In genomic region chr11:117870176-117870952, GRCh38 we compare ENCODE assay signal across 12 cellular contexts. TPM values are rescaled to one million over a fixed set of nuclear protein-coding genes. Genes with fewer than 3 reads are reported as not detected.
A peak's percentile ranks its signal among the peaks of the same experiment; 100 is the strongest.
DNase-seq lines count a peak whose midpoint lies in the region.
"Had no signal": no experiment of that assay in that cellular context is flagged by ENCODE, and none has a peak within 500 bp of the region (broad histone marks: within the 10 kb centered on the region; RNA-seq: fewer than 3 reads in every experiment).

No MANE protein-coding gene starts in this region.

- H3K36me3 ChIP-seq in stomach smooth muscle (ENCODE audit: control insufficient read depth in 2 of 2, insufficient read depth in 2 of 2, low read length in 2 of 2), result peaks cover 0 to 4% of the 10 kb centered on the region in 2 donors

- H3K4me3 ChIP-seq in stomach smooth muscle (ENCODE audit: low read length in 2 of 2), result no peak overlapping the region
- H3K4me3 ChIP-seq: A549 had no signal

- peak overlapping the region; percentile 21 to 36 for H3K9ac ChIP-seq in stomach smooth muscle (ENCODE audit: low read length in 2 of 2)

- H3K9me3 ChIP-seq in stomach smooth muscle (ENCODE audit: control insufficient read depth in 2 of 2, low read length in 2 of 2), result no peaks in the 10 kb centered on the region
- H3K9me3 ChIP-seq: A549 had no signal

- DNase-seq in NCI-H2171 treated with DMSO at 0.1 percent for 48 hours (lab: John Stamatoyannopoulos, UW) (peak; percentile 69), NCI-H2171 (lab: John Stamatoyannopoulos, UW) (no peak), NCI-H345 treated with DMSO at 0.1 percent for 48 hours (lab: John Stamatoyannopoulos, UW; ENCODE audit: unreplicated experiment) (peak; percentile 79), islet precursor cell (peak; percentile 84), epidermal melanocyte (ENCODE audit: insufficient read length, low spot score) (no peak), SHP77 (lab: John Stamatoyannopoulos, UW) (no peak), cerebellum (ENCODE audit: low spot score) (no peak)
- DNase-seq: activated CD8-positive, alpha-beta memory T cell treated with anti-CD3 and anti-CD28 coated beads, Interleukin-2, amount 50 U/mL, for 4 hours; NCI-H82; T-helper 17 cell had no signal

- H3K4me1 ChIP-seq in stomach smooth muscle (ENCODE audit: control insufficient read depth, insufficient read depth, low read length), result peaks cover 78% of the 10 kb centered on the region
- H3K4me1 ChIP-seq: A549 had no signal

- peak overlapping the region; percentile 95 for H3K27ac ChIP-seq in stomach smooth muscle (ENCODE audit: low read length)
- H3K27ac ChIP-seq: A549 had no signal

- H3K27me3 ChIP-seq in stomach smooth muscle (ENCODE audit: control insufficient read depth in 1 of 2, insufficient read depth in 2 of 2, low read length in 2 of 2), result no peaks in the 10 kb centered on the region

RNA-seq across cellular contexts. Expression of gene FXYD6, which starts 6.1 kb away (rescaled TPM):
- 93.6 TPM for total RNA-seq in cerebellum

RNA-seq across cellular contexts. Expression of gene FXYD2, which starts 45.8 kb away (rescaled TPM):
- total RNA-seq in cerebellum, result 2.4 TPM

RNA-seq across cellular contexts. Expression of gene TMPRSS13, which starts 58.8 kb away (rescaled TPM):
- total RNA-seq in cerebellum, result 0.09 TPM

Comparison
In these comparisons a context has a peak if more than half of its experiments do, and no peak if none do; other contexts are left out.
1. DNase-seq: peak in NCI-H2171 treated with DMSO at 0.1 percent for 48 hours (single experiment), NCI-H345 treated with DMSO at 0.1 percent for 48 hours (single experiment) and islet precursor cell (single experiment); none in NCI-H2171 (single experiment), epidermal melanocyte (single experiment), SHP77 (0 of 2) and cerebellum (single experiment).